Comparison of ENCODE assay signal across 1 cellular context in genomic region chr7:39908973-39909372, GRCh38.
TF ChIP-seq lines count a peak whose summit lies in the region.

No MANE protein-coding gene starts in this region.

TF ChIP-seq in GM23338, 12 proteins besides CTCF, POLR2A, EP300 and RAD21 (continued from another document):
- TF ChIP-seq JUNB (IDR thresholded peaks at IDR 0.05; ENCODE audit: unreplicated experiment), result no peak
- TF ChIP-seq CREB1 (CRISPR knock-in tag; IDR thresholded peaks at IDR 0.05; ENCODE audit: low read depth), result no peak
- TF ChIP-seq EZH2phosphoT487 (IDR thresholded peaks at IDR 0.05; ENCODE audit: unreplicated experiment), result no peak
- TF ChIP-seq REST (IDR thresholded peaks at IDR 0.05; ENCODE audit: unreplicated experiment), result no peak
- no peak for TF ChIP-seq POLR2AphosphoS5 (IDR thresholded peaks at IDR 0.05; ENCODE audit: low read depth)
- no peak for TF ChIP-seq STAT1 (IDR thresholded peaks at IDR 0.05; ENCODE audit: unreplicated experiment)
TF ChIP-seq in GM23338: peak in this region for 0.
